15 cellular contexts compared by ENCODE assay signal in genomic region chr7:63028376-63029206, GRCh38.
DNase-seq lines count a peak whose midpoint lies in the region; ATAC-seq and TF ChIP-seq lines count a peak whose summit lies in the region.
"Had no signal": no experiment of that assay in that cellular context is flagged by ENCODE, and none has a peak within 500 bp of the region (broad histone marks: within the 10 kb centered on the region; RNA-seq: fewer than 3 reads in every experiment).

No MANE protein-coding gene starts in this region.

- H3K4me1 ChIP-seq in heart left ventricle: no peaks in the 10 kb centered on the region
- H3K4me1 ChIP-seq in esophagus muscularis mucosa: no peaks in the 10 kb centered on the region
- H3K4me1 ChIP-seq: A549, Caco-2 had no signal

- peak; percentile 62 for DNase-seq in cardiac septum (ENCODE audit: low spot score)
- DNase-seq in heart left ventricle: no peak
- peak; percentile 26 for DNase-seq in esophagus muscularis mucosa (ENCODE audit: extremely low spot score)
- DNase-seq in type B pancreatic cell (ENCODE audit: extremely low spot score, unreplicated experiment): peak; percentile 48
- no peak for DNase-seq in activated naive CD4-positive, alpha-beta T cell treated with Interleukin-2 at 50 U/mL for 16 hours
- DNase-seq in stimulated activated CD4-positive, alpha-beta T cell treated with anti-CD3 and anti-CD28 coated beads, Interleukin-1b, Interleukin-23, amount 100 ng/mL, for 48 hours: no peak
- DNase-seq: AML-193; Caco-2; CD4-positive, alpha-beta T cell had no signal

- TF ChIP-seq POLR2A in heart left ventricle (IDR thresholded peaks at IDR 0.05) (no peak), esophagus muscularis mucosa (IDR thresholded peaks at IDR 0.05; ENCODE audit: low read depth) (no peak)

- peaks cover 26% of the 10 kb centered on the region for H3K9me3 Mint-ChIP-seq in type B pancreatic cell
- H3K9me3 Mint-ChIP-seq: GM23338 had no signal

- H3K36me3 Mint-ChIP-seq in type B pancreatic cell: peaks cover 3% of the 10 kb centered on the region

- no peaks in the 10 kb centered on the region for H3K27me3 Mint-ChIP-seq in type B pancreatic cell
- H3K27me3 Mint-ChIP-seq: CD4-positive, alpha-beta T cell had no signal

- peaks cover 0 to 40% (median 0%) of the 10 kb centered on the region in 12 donors for H3K9me3 ChIP-seq in heart left ventricle
- H3K9me3 ChIP-seq in esophagus muscularis mucosa: peaks cover 0 to 17% (median 6%) of the 10 kb centered on the region in 4 donors
- H3K9me3 ChIP-seq: A549, Caco-2 had no signal

- no peak overlapping the region for H3K27ac Mint-ChIP-seq in type B pancreatic cell
- H3K27ac Mint-ChIP-seq: CD4-positive, alpha-beta T cell; GM23338 had no signal

- TF ChIP-seq CTCF in heart left ventricle (IDR thresholded peaks at IDR 0.05) (no peak), esophagus muscularis mucosa (IDR thresholded peaks at IDR 0.05) (no peak), type B pancreatic cell (conservative IDR thresholded peaks at IDR 0.05) (no peak)

- H3K27ac ChIP-seq in heart left ventricle: no peak overlapping the region
- no peak overlapping the region for H3K27ac ChIP-seq in esophagus muscularis mucosa (replicated peaks in 1 of 4)
- H3K27ac ChIP-seq: 22Rv1, A549, C4-2B had no signal

- ATAC-seq in heart left ventricle (no peak), HG02840 (IDR thresholded peaks at IDR 0.05; ENCODE audit: low FRiP score, unreplicated experiment) (no peak)
- ATAC-seq: A549, GM23338, HepG2 had no signal

- no peak for TF ChIP-seq EP300 in esophagus muscularis mucosa (IDR thresholded peaks at IDR 0.05)

- H3K4me3 Mint-ChIP-seq in type B pancreatic cell: no peak overlapping the region
- H3K4me3 Mint-ChIP-seq: CD4-positive, alpha-beta T cell; GM23338 had no signal

- H3K4me1 Mint-ChIP-seq in type B pancreatic cell (ENCODE audit: unreplicated experiment): no peaks in the 10 kb centered on the region
- H3K4me1 Mint-ChIP-seq: GM23338 had no signal

- no peak overlapping the region for H3K4me3 ChIP-seq in heart left ventricle
- no peak overlapping the region for H3K4me3 ChIP-seq in esophagus muscularis mucosa
- H3K4me3 ChIP-seq: A549, GM23338 had no signal

- WGBS in heart left ventricle, 4 donors: 72 to 78% (median 77%) methylated on average over 15 of the region's 15 CpGs
- 80% methylated on average over 15 of the region's 15 CpGs for WGBS in esophagus muscularis mucosa

- intact Hi-C loops in cardiac septum (cut with DNase I) (no loop called here), heart left ventricle (cut with DNase I) (loop anchor here in 2 of 10 donors (5.0 to 10.0 kb wide), 2 partner anchors 51 to 1586 kb away; no protein-coding TSS in a partner anchor), esophagus muscularis mucosa (cut with DNase I) (no loop called here)

- H3K27me3 ChIP-seq in heart left ventricle (peaks cover 0 to 6% (median 0%) of the 10 kb centered on the region in 9 donors), esophagus muscularis mucosa (no peaks in the 10 kb centered on the region)

- no peaks in the 10 kb centered on the region for H3K36me3 ChIP-seq in heart left ventricle
- no peaks in the 10 kb centered on the region for H3K36me3 ChIP-seq in esophagus muscularis mucosa

Comparison
In these comparisons a context has a peak if more than half of its experiments do, and no peak if none do; other contexts are left out.
1. DNase-seq: peak in cardiac septum (single experiment), esophagus muscularis mucosa (single experiment) and type B pancreatic cell (single experiment); none in heart left ventricle (0 of 5), activated naive CD4-positive, alpha-beta T cell treated with Interleukin-2 at 50 U/mL for 16 hours (single experiment) and stimulated activated CD4-positive, alpha-beta T cell treated with anti-CD3 and anti-CD28 coated beads, Interleukin-1b, Interleukin-23, amount 100 ng/mL, for 48 hours (single experiment).